Comparison of ENCODE assay signal across 25 cellular contexts in genomic region chr12:51840966-51841365, GRCh38. TPM values are rescaled to one million over a fixed set of nuclear protein-coding genes. Genes with fewer than 3 reads are reported as not detected.
DNase-seq lines count a peak whose midpoint lies in the region; ATAC-seq and TF ChIP-seq lines count a peak whose summit lies in the region.
"Had no signal": no experiment of that assay in that cellular context is flagged by ENCODE, and none has a peak within 500 bp of the region (broad histone marks: within the 10 kb centered on the region; RNA-seq: fewer than 3 reads in every experiment).

No MANE protein-coding gene starts in this region.

- H2BK120ac ChIP-seq in IMR-90 (ENCODE audit: low read depth, low read length) (no peak overlapping the region), neuronal stem cell (ENCODE audit: low read depth, low read length) (no peak overlapping the region)

- no peaks in the 10 kb centered on the region for H3K9me1 ChIP-seq in IMR-90 (ENCODE audit: insufficient read depth, low read length)

- H2AK9ac ChIP-seq in IMR-90 (replicated peaks; ENCODE audit: low read depth, low read length, poor library complexity): no peak overlapping the region

- H3K9me3 ChIP-seq in IMR-90 (ENCODE audit: control insufficient read depth, insufficient read depth, low read length) (no peaks in the 10 kb centered on the region), neuronal stem cell (replicated peaks in 1 of 2; ENCODE audit: control insufficient read depth in 2 of 2, insufficient read depth in 1 of 2, low read depth in 1 of 2, low read length in 2 of 2) (no peaks in the 10 kb centered on the region)
- H3K9me3 ChIP-seq: Caco-2 had no signal

- H3K27ac Mint-ChIP-seq in type B pancreatic cell: peak overlapping the region; percentile 58
- H3K27ac Mint-ChIP-seq: CD4-positive, CD25-positive, alpha-beta regulatory T cell; CD8-positive, alpha-beta T cell; H9; HFFc6 had no signal

- H3K79me1 ChIP-seq in IMR-90 (ENCODE audit: low read depth in 1 of 2, low read length in 2 of 2) (no peaks in the 10 kb centered on the region), neuronal stem cell (ENCODE audit: low read depth, low read length) (peaks cover 9% of the 10 kb centered on the region)

- POLR2A ChIA-PET in IMR-90 (lab: Charles Lee; ENCODE audit: unreplicated experiment): interaction anchor here (0.6 kb wide), 1 partner anchor 11 kb away, joined by 11 read pairs; no protein-coding TSS in a partner anchor

- H3K4me1 ChIP-seq in IMR-90 (ENCODE audit: control insufficient read depth, insufficient read depth, low read length): no peaks in the 10 kb centered on the region
- peaks cover 28 to 66% of the 10 kb centered on the region in 2 donors for H3K4me1 ChIP-seq in neuronal stem cell (ENCODE audit: control insufficient read depth in 2 of 2, insufficient read depth in 1 of 2, low read depth in 1 of 2, low read length in 2 of 2)

- no peaks in the 10 kb centered on the region for H3K36me3 Mint-ChIP-seq in type B pancreatic cell
- H3K36me3 Mint-ChIP-seq: CD8-positive, alpha-beta T cell had no signal

- H4K91ac ChIP-seq in IMR-90 (ENCODE audit: insufficient read depth, low read depth, low read length) (no peak overlapping the region), neuronal stem cell (ENCODE audit: low read depth, low read length, poor library complexity) (peak overlapping the region; percentile 27)

- intact Hi-C loops in IMR-90 (cut with micrococcal nuclease): no loop called here

- H4K20me1 ChIP-seq in IMR-90 (ENCODE audit: insufficient read depth, low read length): no peaks in the 10 kb centered on the region

- no peak overlapping the region for H3K9ac ChIP-seq in IMR-90 (ENCODE audit: low read depth, low read length)
- no peak overlapping the region for H3K9ac ChIP-seq in neuronal stem cell (ENCODE audit: low read depth, low read length, poor library complexity)
- H3K9ac ChIP-seq: GM23248 had no signal

- H2BK20ac ChIP-seq in IMR-90 (ENCODE audit: low read depth, low read length): no peak overlapping the region

- DNase-seq in IMR-90 (no peak), islet precursor cell (peak; percentile 59), neuronal stem cell (ENCODE audit: low spot score) (no peak), type B pancreatic cell (ENCODE audit: extremely low spot score, unreplicated experiment) (no peak), DMS153 treated with DMSO at 0.1 percent for 48 hours (lab: John Stamatoyannopoulos, UW; ENCODE audit: unreplicated experiment) (no peak), NCI-H526 (lab: John Stamatoyannopoulos, UW) (no peak)
- DNase-seq: Caco-2; CD4-positive, CD25-positive, alpha-beta regulatory T cell; CD8-positive, alpha-beta T cell; DMS153; DMS79; EL; GDM1; GM23248; H9; HFFc6 had no signal

- H3K9me3 Mint-ChIP-seq in type B pancreatic cell: no peaks in the 10 kb centered on the region
- H3K9me3 Mint-ChIP-seq: CD4-positive, CD25-positive, alpha-beta regulatory T cell; CD8-positive, alpha-beta T cell; H9; HFFc6 had no signal

- H3K14ac ChIP-seq in IMR-90 (replicated peaks; ENCODE audit: low read depth, low read length) (no peak overlapping the region), neuronal stem cell (ENCODE audit: low read length) (peak overlapping the region; percentile 86)

- H3K4ac ChIP-seq in IMR-90 (ENCODE audit: low read depth, low read length) (no peak overlapping the region), neuronal stem cell (ENCODE audit: low read length) (no peak overlapping the region)

- no peak for ATAC-seq in IMR-90 (ENCODE audit: low read depth)
- ATAC-seq in HG03460 (IDR thresholded peaks at IDR 0.05; ENCODE audit: unreplicated experiment): no peak
- no peak for ATAC-seq in HG03280 (IDR thresholded peaks at IDR 0.05; ENCODE audit: unreplicated experiment)
- ATAC-seq: CD8-positive, alpha-beta T cell; GM12878; HCT116 had no signal

- H3K4me3 Mint-ChIP-seq in type B pancreatic cell: peak overlapping the region; percentile 33
- H3K4me3 Mint-ChIP-seq: CD4-positive, CD25-positive, alpha-beta regulatory T cell; CD8-positive, alpha-beta T cell; H9; HFFc6 had no signal

- CTCF ChIA-PET in IMR-90 (lab: Yijun Ruan, JAX): no interaction called here

- no peak for TF ChIP-seq RAD21 in IMR-90 (IDR thresholded peaks at IDR 0.05; ENCODE audit: low read length)

- peaks cover 88% of the 10 kb centered on the region for H3K27me3 ChIP-seq in IMR-90 (ENCODE audit: control insufficient read depth, insufficient read depth, low read length)
- no peaks in the 10 kb centered on the region for H3K27me3 ChIP-seq in neuronal stem cell (ENCODE audit: control insufficient read depth in 3 of 3, insufficient read depth in 3 of 3, low read depth in 1 of 3, low read length in 3 of 3)

- H3K4me1 Mint-ChIP-seq in type B pancreatic cell (ENCODE audit: unreplicated experiment): peaks cover 68% of the 10 kb centered on the region

- in situ Hi-C loops in IMR-90 (cut with MboI; ENCODE audit: low sequenced_read_pairs): no loop called here

- peak overlapping the region; percentile 25 for H2BK12ac ChIP-seq in neuronal stem cell (ENCODE audit: low read length)

- dilution Hi-C loops in IMR-90 (cut with HindIII; ENCODE audit: low sequenced_read_pairs, unreplicated experiment): no loop called here

- WGBS in IMR-90 (ENCODE audit: extremely low coverage in 2 of 2, insufficient read length in 1 of 2), 2 experiments: no CpG with 5 or more reads among the region's 6 CpGs
- no CpG with 5 or more reads among the region's 6 CpGs for WGBS in neuronal stem cell (ENCODE audit: extremely low coverage in 2 of 2, insufficient read length in 2 of 2, insufficient replicate concordance in 1 of 2), 2 donors

- no peak overlapping the region for H3K27ac ChIP-seq in IMR-90 (ENCODE audit: insufficient read depth, low read length)
- no peak overlapping the region for H3K27ac ChIP-seq in neuronal stem cell (replicated peaks; ENCODE audit: low read length)
- H3K27ac ChIP-seq: C4-2B, GM23248 had no signal

- no peaks in the 10 kb centered on the region for H3K27me3 Mint-ChIP-seq in type B pancreatic cell

- TF ChIP-seq CTCF in IMR-90 (conservative IDR thresholded peaks at IDR 0.05; ENCODE audit: low read depth, low read length) (no peak), type B pancreatic cell (conservative IDR thresholded peaks at IDR 0.05) (no peak)

- H3K23ac ChIP-seq in IMR-90 (ENCODE audit: low read depth, low read length): no peak overlapping the region
- H3K23ac ChIP-seq in neuronal stem cell (ENCODE audit: low read depth, low read length, poor library complexity): no peak overlapping the region

- no peak for TF ChIP-seq POLR2A in IMR-90 (IDR thresholded peaks at IDR 0.05; ENCODE audit: low read depth, low read length)

- H3K4me3 ChIP-seq in IMR-90 (ENCODE audit: insufficient read depth, low read depth, low read length) (no peak overlapping the region), neuronal stem cell (ENCODE audit: low read length in 2 of 2) (no peak overlapping the region)
- H3K4me3 ChIP-seq: GM12878, GM23248 had no signal

- H3K18ac ChIP-seq in IMR-90 (ENCODE audit: low read depth, low read length) (no peak overlapping the region), neuronal stem cell (ENCODE audit: low read length) (peak overlapping the region; percentile 86)

- no peak overlapping the region for H3K4me2 ChIP-seq in IMR-90 (ENCODE audit: low read depth, low read length)
- H3K4me2 ChIP-seq in neuronal stem cell (ENCODE audit: insufficient read depth, low read length, poor library complexity, severe bottlenecking): no peak overlapping the region

- no peak overlapping the region for H2BK5ac ChIP-seq in IMR-90 (ENCODE audit: low read depth, low read length, poor library complexity, severe bottlenecking)
- H2BK5ac ChIP-seq in neuronal stem cell (ENCODE audit: low read length): peak overlapping the region; percentile 54

- peak overlapping the region; percentile 32 for H2AFZ ChIP-seq in IMR-90 (replicated peaks; ENCODE audit: low read length, poor library complexity)
- H2AFZ ChIP-seq in neuronal stem cell (ENCODE audit: low read length): no peak overlapping the region
- H2AFZ ChIP-seq: GM23248 had no signal

- H3K36me3 ChIP-seq in IMR-90 (ENCODE audit: control insufficient read depth, insufficient read depth, low read length): no peaks in the 10 kb centered on the region
- H3K36me3 ChIP-seq in neuronal stem cell (replicated peaks in 1 of 2; ENCODE audit: control insufficient read depth in 2 of 2, insufficient read depth in 2 of 2, low read length in 2 of 2): peaks cover 2 to 62% of the 10 kb centered on the region in 2 donors

- H2AK5ac ChIP-seq in IMR-90 (ENCODE audit: low read depth, low read length) (no peak overlapping the region), neuronal stem cell (ENCODE audit: low read depth, low read length) (no peak overlapping the region)

- H4K5ac ChIP-seq in IMR-90 (ENCODE audit: low read depth, low read length): no peak overlapping the region

- H2BK15ac ChIP-seq in IMR-90 (ENCODE audit: low read depth, low read length) (no peak overlapping the region), neuronal stem cell (ENCODE audit: low read length) (no peak overlapping the region)

- no peak overlapping the region for H4K8ac ChIP-seq in IMR-90 (ENCODE audit: low read depth in 2 of 2, low read length in 2 of 2)
- H4K8ac ChIP-seq in neuronal stem cell (ENCODE audit: low read depth, low read length): no peak overlapping the region

- no TSS peak for BruUV-seq in IMR-90 (replicated peaks; lab: Mats Ljungman, UMichigan)

- no peak overlapping the region for H3K56ac ChIP-seq in IMR-90 (ENCODE audit: extremely low read depth, insufficient read depth, low read length)

TF ChIP-seq in IMR-90, 13 proteins besides CTCF, POLR2A, EP300 and RAD21 (continues in another document):
- no peak for TF ChIP-seq CHD1 (IDR thresholded peaks at IDR 0.05; ENCODE audit: low read depth, low read length)

RNA-seq across cellular contexts. Expression of gene FIGNL2, which starts 7.6 kb away (rescaled TPM):
- total RNA-seq in IMR-90 (2012; rRNA removed) (under 0.01 TPM in 2 replicates), type B pancreatic cell (ENCODE audit: low replicate concordance) (5.7 and 17.8 TPM in 2 replicates)
- polyA plus RNA-seq in IMR-90 (2012; rRNA removed): 0.09 and 0.12 TPM in 2 replicates
- 0.02 and 0.04 TPM in 2 replicates for polyA plus RNA-seq in IMR-90 (2012; cell fraction: cytosol; rRNA removed)
- 0.61 and 0.62 TPM in 2 replicates for polyA plus RNA-seq in IMR-90 (2012; cell fraction: nucleus; rRNA removed; ENCODE audit: low replicate concordance)
- 28.1 TPM for polyA plus RNA-seq in neuronal stem cell (2013, experiment 1 of 2)
- polyA plus RNA-seq in neuronal stem cell (2013, experiment 2 of 2): 28.7 TPM
- total RNA-seq: GM12878, H4, HFFc6 had no signal
- polyA plus RNA-seq: GM12878 had no signal

RNA-seq across cellular contexts. Expression of gene ANKRD33, which starts 46.9 kb away (rescaled TPM):
- total RNA-seq in IMR-90 (2012; rRNA removed) (under 0.01 TPM in 1 of 2 replicates, not detected in the other), type B pancreatic cell (ENCODE audit: low replicate concordance) (0.51 and 0.62 TPM in 2 replicates)
- polyA plus RNA-seq in IMR-90 (2012; rRNA removed): 0.03 TPM in 1 of 2 replicates, not detected in the other
- polyA plus RNA-seq in IMR-90 (2012; cell fraction: cytosol; rRNA removed): 0.02 TPM in 1 of 2 replicates, not detected in the other
- 0.42 and 0.57 TPM in 2 replicates for polyA plus RNA-seq in IMR-90 (2012; cell fraction: nucleus; rRNA removed; ENCODE audit: low replicate concordance)
- 0.29 TPM for polyA plus RNA-seq in neuronal stem cell (2013, experiment 1 of 2)
- 0.32 TPM for polyA plus RNA-seq in neuronal stem cell (2013, experiment 2 of 2)
- total RNA-seq: A172; A673; Caco-2; CD4-positive, CD25-positive, alpha-beta regulatory T cell; CD8-positive, alpha-beta T cell; GM12878; GM23248; H4; HFFc6 had no signal
- polyA plus RNA-seq: BJ; CD4-positive, CD25-positive, alpha-beta regulatory T cell; GM12878; GM23248 had no signal
